10 cellular contexts compared by ENCODE assay signal in genomic region chr14:65096323-65097089, GRCh38. TPM values are rescaled to one million over a fixed set of nuclear protein-coding genes. Genes with fewer than 3 reads are reported as not detected.
DNase-seq lines count a peak whose midpoint lies in the region; ATAC-seq and TF ChIP-seq lines count a peak whose summit lies in the region.
"Had no signal": no experiment of that assay in that cellular context is flagged by ENCODE, and none has a peak within 500 bp of the region (broad histone marks: within the 10 kb centered on the region; RNA-seq: fewer than 3 reads in every experiment).

No MANE protein-coding gene starts in this region.

- H3K4me1 ChIP-seq in SK-N-SH (ENCODE audit: control insufficient read depth in 1 of 2, insufficient read depth in 2 of 2, low read depth in 1 of 2, low read length in 1 of 2) = peaks cover 24 to 39% of the 10 kb centered on the region in 2 experiments
- peaks cover 68% of the 10 kb centered on the region for H3K4me1 ChIP-seq in suprapubic skin
- H3K4me1 ChIP-seq in PC-9 (replicated peaks; ENCODE audit: insufficient read depth) = peaks cover 9% of the 10 kb centered on the region

- TF ChIP-seq POLR2A in suprapubic skin (IDR thresholded peaks at IDR 0.05) = no peak

- H3K9me3 ChIP-seq in SK-N-SH (no peaks in the 10 kb centered on the region), suprapubic skin (no peaks in the 10 kb centered on the region), PC-9 (ENCODE audit: insufficient read depth, low read depth) (no peaks in the 10 kb centered on the region)

- H3K4me3 ChIP-seq in SK-N-SH (ENCODE audit: low read depth in 2 of 2, low read length in 1 of 2) (no peak overlapping the region), suprapubic skin (no peak overlapping the region), PC-9 (no peak overlapping the region)

- no peak for TF ChIP-seq CTCF in SK-N-SH (IDR thresholded peaks at IDR 0.05)
- TF ChIP-seq CTCF in suprapubic skin (IDR thresholded peaks at IDR 0.05) = no peak
- TF ChIP-seq CTCF in PC-9 (conservative IDR thresholded peaks at IDR 0.05) = no peak

- peak overlapping the region; percentile 64 to 77 for H3K27ac ChIP-seq in SK-N-SH (ENCODE audit: low read depth in 2 of 2, low read length in 1 of 2)
- H3K27ac ChIP-seq in suprapubic skin = peak overlapping the region; percentile 53
- no peak overlapping the region for H3K27ac ChIP-seq in PC-9
- H3K27ac ChIP-seq: epithelial cell of prostate had no signal

- POLR2A ChIA-PET in SK-N-SH (lab: Yijun Ruan, JAX) = no interaction called here
- POLR2A ChIA-PET in PC-9 (lab: Charles Lee; ENCODE audit: unreplicated experiment) = interaction anchor here (0.6 kb wide), 1 partner anchor 110 kb away, joined by 4 read pairs; the partner anchor contains the start of gene FNTB

- TF ChIP-seq EP300 in SK-N-SH (IDR thresholded peaks at IDR 0.05; ENCODE audit: borderline replicate concordance in 1 of 2, low read depth in 1 of 2, low read length in 1 of 2) (no peak), suprapubic skin (IDR thresholded peaks at IDR 0.05) (no peak)

- H3K9me2 ChIP-seq in SK-N-SH = no peaks in the 10 kb centered on the region
- H3K9me2 ChIP-seq in PC-9 (ENCODE audit: insufficient read depth) = no peaks in the 10 kb centered on the region

- H3K36me3 ChIP-seq in SK-N-SH (replicated peaks in 1 of 2; ENCODE audit: control insufficient read depth in 1 of 2, insufficient read depth in 2 of 2, low read length in 1 of 2) (peaks cover 56 to 73% of the 10 kb centered on the region in 2 experiments), suprapubic skin (peaks cover 25% of the 10 kb centered on the region), PC-9 (ENCODE audit: low read depth) (peaks cover 50% of the 10 kb centered on the region)

- H4K20me1 ChIP-seq in SK-N-SH (ENCODE audit: insufficient read depth) = peaks cover 25% of the 10 kb centered on the region
- peaks cover 22% of the 10 kb centered on the region for H4K20me1 ChIP-seq in PC-9 (ENCODE audit: insufficient read depth)

- TF ChIP-seq RAD21 in SK-N-SH (IDR thresholded peaks at IDR 0.05; ENCODE audit: low read length) = no peak

- CTCF ChIA-PET in SK-N-SH (lab: Yijun Ruan, JAX) = interaction anchor here (1.1 to 1.8 kb wide), 2 partner anchors 11 to 26 kb away, joined by 3 to 7 read pairs; no protein-coding TSS in a partner anchor
- CTCF ChIA-PET in PC-9 (lab: Charles Lee) = no interaction called here

- H3K79me2 ChIP-seq in SK-N-SH (ENCODE audit: insufficient read depth) (peaks cover 69% of the 10 kb centered on the region), PC-9 (ENCODE audit: low read depth) (peaks cover 60% of the 10 kb centered on the region)

- no TSS peak for BruUV-seq in PC-9 (replicated peaks; lab: Mats Ljungman, UMichigan)

- H3K27me3 ChIP-seq in SK-N-SH (ENCODE audit: insufficient read depth) (no peaks in the 10 kb centered on the region), suprapubic skin (no peaks in the 10 kb centered on the region), PC-9 (ENCODE audit: insufficient read depth, low read depth) (no peaks in the 10 kb centered on the region)

- intact Hi-C loops in PC-9 (cut with micrococcal nuclease; ENCODE audit: unreplicated experiment) = no loop called here

- WGBS in SK-N-SH (ENCODE audit: low lambda C conversion rate) = 76% methylated on average over 6 of the region's 6 CpGs
- 18% methylated on average over 6 of the region's 6 CpGs for WGBS in suprapubic skin

- H3K9ac ChIP-seq in SK-N-SH = no peak overlapping the region

- no peak overlapping the region for H2AFZ ChIP-seq in SK-N-SH (ENCODE audit: low read depth)
- no peak overlapping the region for H2AFZ ChIP-seq in PC-9

- no peak; the same call in 2 of the 3 replicates for ATAC-seq in SK-N-SH treated with all-trans-retinoic acid at 6 μM for 48 hours

- DNase-seq in SK-N-SH (peak; percentile 54), amniotic epithelial cell (ENCODE audit: low read depth) (peak; percentile 92), iris pigment epithelial cell (ENCODE audit: low read depth) (peak; percentile 60), suprapubic skin (ENCODE audit: low spot score in 2 of 2) (no peak), AG20443 (ENCODE audit: low spot score) (no peak), dedifferentiated amniotic fluid mesenchymal stem cell (ENCODE audit: extremely low spot score) (no peak), PC-9 (no peak)
- DNase-seq: NCI-H146 had no signal

- peak overlapping the region; percentile 53 for H3K4me2 ChIP-seq in SK-N-SH
- no peak overlapping the region for H3K4me2 ChIP-seq in PC-9

- H3F3A ChIP-seq in SK-N-SH (replicated peaks; ENCODE audit: insufficient read depth) (no peaks in the 10 kb centered on the region), PC-9 (ENCODE audit: insufficient read depth, low read depth) (no peaks in the 10 kb centered on the region; the same call in 1 of the 2 replicates)

TF ChIP-seq in SK-N-SH, 30 proteins besides CTCF, POLR2A, EP300 and RAD21:
- TF ChIP-seq, protein P1, sequence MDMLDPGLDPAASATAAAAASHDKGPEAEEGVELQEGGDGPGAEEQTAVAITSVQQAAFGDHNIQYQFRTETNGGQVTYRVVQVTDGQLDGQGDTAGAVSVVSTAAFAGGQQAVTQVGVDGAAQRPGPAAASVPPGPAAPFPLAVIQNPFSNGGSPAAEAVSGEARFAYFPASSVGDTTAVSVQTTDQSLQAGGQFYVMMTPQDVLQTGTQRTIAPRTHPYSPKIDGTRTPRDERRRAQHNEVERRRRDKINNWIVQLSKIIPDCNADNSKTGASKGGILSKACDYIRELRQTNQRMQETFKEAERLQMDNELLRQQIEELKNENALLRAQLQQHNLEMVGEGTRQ (IDR thresholded peaks at IDR 0.05; ENCODE audit: borderline replicate concordance, low read depth, low read length) = no peak
- TF ChIP-seq RXRA (IDR thresholded peaks at IDR 0.05; ENCODE audit: borderline replicate concordance, low read depth) = no peak
- no peak for TF ChIP-seq POLR2AphosphoS5 (IDR thresholded peaks at IDR 0.05; ENCODE audit: low read depth, low read length)
- no peak for TF ChIP-seq FOXJ3 (CRISPR knock-in tag; IDR thresholded peaks at IDR 0.05)
- TF ChIP-seq RCOR1 (IDR thresholded peaks at IDR 0.05; ENCODE audit: low read length) = no peak
- TF ChIP-seq TCF12 (IDR thresholded peaks at IDR 0.05) = no peak

TF ChIP-seq in SK-N-SH treated with all-trans-retinoic acid at 6 μM for 48 hours, 23 proteins besides CTCF, POLR2A, EP300 and RAD21:
- TF ChIP-seq TSHZ2 (CRISPR knock-in tag; IDR thresholded peaks at IDR 0.05) = no peak
- no peak for TF ChIP-seq SNAI2 (CRISPR knock-in tag; IDR thresholded peaks at IDR 0.05)
- no peak for TF ChIP-seq ZC3H10 (CRISPR knock-in tag; IDR thresholded peaks at IDR 0.05)
- TF ChIP-seq, protein P2, sequence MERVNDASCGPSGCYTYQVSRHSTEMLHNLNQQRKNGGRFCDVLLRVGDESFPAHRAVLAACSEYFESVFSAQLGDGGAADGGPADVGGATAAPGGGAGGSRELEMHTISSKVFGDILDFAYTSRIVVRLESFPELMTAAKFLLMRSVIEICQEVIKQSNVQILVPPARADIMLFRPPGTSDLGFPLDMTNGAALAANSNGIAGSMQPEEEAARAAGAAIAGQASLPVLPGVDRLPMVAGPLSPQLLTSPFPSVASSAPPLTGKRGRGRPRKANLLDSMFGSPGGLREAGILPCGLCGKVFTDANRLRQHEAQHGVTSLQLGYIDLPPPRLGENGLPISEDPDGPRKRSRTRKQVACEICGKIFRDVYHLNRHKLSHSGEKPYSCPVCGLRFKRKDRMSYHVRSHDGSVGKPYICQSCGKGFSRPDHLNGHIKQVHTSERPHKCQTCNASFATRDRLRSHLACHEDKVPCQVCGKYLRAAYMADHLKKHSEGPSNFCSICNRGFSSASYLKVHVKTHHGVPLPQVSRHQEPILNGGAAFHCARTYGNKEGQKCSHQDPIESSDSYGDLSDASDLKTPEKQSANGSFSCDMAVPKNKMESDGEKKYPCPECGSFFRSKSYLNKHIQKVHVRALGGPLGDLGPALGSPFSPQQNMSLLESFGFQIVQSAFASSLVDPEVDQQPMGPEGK (CRISPR knock-in tag; IDR thresholded peaks at IDR 0.05; ENCODE audit: borderline replicate concordance) = no peak
- no peak for TF ChIP-seq TOX (CRISPR knock-in tag; IDR thresholded peaks at IDR 0.05; ENCODE audit: borderline replicate concordance)

RNA-seq across cellular contexts. Expression of gene MAX, which starts 5.8 kb away (rescaled TPM):
- 96.2 and 103 TPM in 2 replicates for polyA plus RNA-seq in SK-N-SH (2012; rRNA removed)
- polyA plus RNA-seq in SK-N-SH (2012; cell fraction: cytosol; rRNA removed) = 80.6 and 81.0 TPM in 2 replicates
- polyA plus RNA-seq in SK-N-SH (2012; cell fraction: nucleus; rRNA removed) = 54.8 and 68.4 TPM in 2 replicates
- total RNA-seq in suprapubic skin (100 to 1,000 TPM in 1 of 4 donors, 10 to 100 TPM in 3; 79.0 to 112 (median 90.4) TPM), PC-9 (2021) (76.1 and 84.1 TPM in 2 replicates)

Comparison
In these comparisons a context has a peak if more than half of its experiments do, and no peak if none do; other contexts are left out.
1. DNase-seq: peak in SK-N-SH (single experiment), amniotic epithelial cell (single experiment) and iris pigment epithelial cell (single experiment); none in suprapubic skin (0 of 2), AG20443 (single experiment), dedifferentiated amniotic fluid mesenchymal stem cell (single experiment) and PC-9 (0 of 2).